ENCODE assay signal across 8 cellular contexts in the genomic region with DNA sequence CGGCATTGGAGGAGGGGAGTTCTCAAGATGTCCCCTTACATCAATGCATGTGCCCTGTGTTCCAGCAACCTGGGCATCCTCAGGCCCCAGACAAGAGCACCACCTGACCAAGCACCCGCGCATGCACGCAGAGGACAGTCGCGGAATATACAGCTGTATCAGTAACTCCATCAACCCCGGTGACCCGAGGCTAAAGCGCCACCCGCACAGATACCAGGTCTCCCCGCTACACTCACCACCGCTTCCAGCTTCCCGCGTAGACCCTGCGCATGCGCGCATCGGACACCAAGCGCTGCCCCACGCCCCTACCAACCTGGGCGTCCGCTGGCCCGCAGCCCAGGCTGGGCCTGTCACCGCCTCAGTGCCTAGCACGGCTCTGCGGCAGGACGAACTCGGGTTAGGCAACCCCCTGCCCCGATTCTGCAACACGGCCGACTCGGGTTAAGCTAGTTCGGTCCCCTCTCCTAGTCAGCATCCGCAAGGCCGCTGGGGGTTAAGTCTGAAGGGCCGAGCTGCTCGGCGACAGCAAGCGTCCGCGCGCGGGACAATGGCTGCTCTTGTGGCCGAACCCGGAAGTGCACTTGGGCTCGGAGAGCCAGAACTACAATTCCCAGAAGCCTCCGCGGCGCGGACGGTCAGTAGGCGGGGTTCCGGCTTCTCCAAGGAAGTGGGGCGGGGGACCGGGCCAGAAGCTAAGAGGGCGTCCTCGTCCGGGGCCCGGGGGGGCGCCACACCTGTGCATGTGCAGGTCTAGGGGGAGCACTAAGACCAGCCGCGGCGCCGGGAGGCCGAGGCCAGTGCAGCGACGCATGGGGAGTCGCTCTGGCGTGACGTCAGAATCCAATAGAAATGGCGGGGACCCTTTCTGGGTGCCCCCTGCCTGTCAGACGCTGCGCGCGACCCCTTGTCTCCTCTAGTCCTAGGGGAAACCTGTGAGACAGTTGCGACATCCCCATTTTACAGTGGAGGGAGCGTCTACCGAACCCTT. TPM values are rescaled to one million over a fixed set of nuclear protein-coding genes. Genes with fewer than 3 reads are reported as not detected.
A peak's percentile ranks its signal among the peaks of the same experiment; 100 is the strongest.
DNase-seq lines count a peak whose midpoint lies in the region; ATAC-seq and TF ChIP-seq lines count a peak whose summit lies in the region.

A gene (minus strand): TSS at position 561 of the 988 bp plus-strand sequence. CDS start 3,188 bp downstream, outside the sequence.

- WGBS in ectodermal cell, 2 experiments = 1% methylated on average over 76 to 78 of the region's 78 CpGs
- 0% methylated on average over 72 to 78 of the region's 78 CpGs for WGBS in lung, 2 donors

- intact Hi-C loops in activated CD8-positive, alpha-beta T cell treated with anti-CD3 and anti-CD28 coated beads for 36 hours (cut with micrococcal nuclease) = no loop called here

- CTCF ChIA-PET in CD8-positive, alpha-beta memory T cell (lab: Charles Lee) = no interaction called here
- CTCF ChIA-PET in activated CD8-positive, alpha-beta T cell treated with anti-CD3 and anti-CD28 coated beads for 36 hours (lab: Charles Lee) = interaction anchor here (1.0 kb wide), 1 partner anchor 27 kb away, joined by 3 read pairs; no protein-coding TSS in a partner anchor

- H3K4me3 Mint-ChIP-seq in CD8-positive, alpha-beta memory T cell = peak within 1 kb of the TSS; percentile 92 to 98 (median 95)
- H3K4me3 Mint-ChIP-seq in activated CD8-positive, alpha-beta T cell treated with anti-CD3 and anti-CD28 coated beads for 36 hours = peak within 1 kb of the TSS; percentile 81

- TF ChIP-seq CTCF in activated CD8-positive, alpha-beta T cell treated with anti-CD3 and anti-CD28 coated beads for 36 hours (IDR thresholded peaks at IDR 0.05) = peak; percentile 54
- peak; percentile 3 for TF ChIP-seq CTCF in lung (IDR thresholded peaks at IDR 0.05; ENCODE audit: control extremely low read depth, extremely low read depth)

- H3K4me3 ChIP-seq in CD8-positive, alpha-beta memory T cell (ENCODE audit: low read length) = peak within 1 kb of the TSS; percentile 95
- peak within 1 kb of the TSS; percentile 89 for H3K4me3 ChIP-seq in ectodermal cell (ENCODE audit: insufficient read depth, low read depth, low read length)
- peak within 1 kb of the TSS; percentile 70 for H3K4me3 ChIP-seq in lung

- POLR2A ChIA-PET in CD8-positive, alpha-beta memory T cell (lab: Charles Lee) = interaction anchor here (0.9 to 1.4 kb wide), 2 partner anchors 293 to 565 kb away, joined by 3 read pairs; a partner anchor contains a TSS
- POLR2A ChIA-PET in activated CD8-positive, alpha-beta T cell treated with anti-CD3 and anti-CD28 coated beads for 36 hours (lab: Charles Lee) = interaction anchor here (0.9 to 1.8 kb wide), 6 partner anchors 9 to 586 kb away, joined by 3 to 11 read pairs (median 4); a partner anchor contains a TSS

- H3K4me1 Mint-ChIP-seq in CD8-positive, alpha-beta memory T cell = peaks cover 40 to 48% (median 47%) of the 10 kb centered on the region in 3 donors
- peaks cover 30% of the 10 kb centered on the region for H3K4me1 Mint-ChIP-seq in activated CD8-positive, alpha-beta T cell treated with anti-CD3 and anti-CD28 coated beads for 36 hours (ENCODE audit: low read depth)

- H3K9me3 Mint-ChIP-seq in CD8-positive, alpha-beta memory T cell = peaks cover 39 to 69% (median 57%) of the 10 kb centered on the region in 5 donors
- peaks cover 45% of the 10 kb centered on the region for H3K9me3 Mint-ChIP-seq in activated CD8-positive, alpha-beta T cell treated with anti-CD3 and anti-CD28 coated beads for 36 hours

- H3K4me1 ChIP-seq in CD8-positive, alpha-beta memory T cell (ENCODE audit: insufficient read depth, low read length) = peaks cover 19% of the 10 kb centered on the region
- H3K4me1 ChIP-seq in ectodermal cell (ENCODE audit: control insufficient read depth, insufficient read depth, low read length) = no peaks in the 10 kb centered on the region
- peaks cover 5 to 14% of the 10 kb centered on the region in 2 donors for H3K4me1 ChIP-seq in lung (ENCODE audit: control insufficient read depth in 2 of 2, insufficient read depth in 2 of 2, low read length in 2 of 2)

- H3K9me3 ChIP-seq in CD8-positive, alpha-beta memory T cell (ENCODE audit: low read length) = peaks cover 35% of the 10 kb centered on the region
- peaks cover 7% of the 10 kb centered on the region for H3K9me3 ChIP-seq in ectodermal cell (ENCODE audit: control insufficient read depth, low read length)
- peaks cover 0 to 43% of the 10 kb centered on the region in 2 donors for H3K9me3 ChIP-seq in lung (ENCODE audit: control insufficient read depth in 2 of 2, insufficient read depth in 1 of 2, low read length in 1 of 2)

- peaks cover 14 to 64% (median 54%) of the 10 kb centered on the region in 3 donors for H3K36me3 Mint-ChIP-seq in CD8-positive, alpha-beta memory T cell
- H3K36me3 Mint-ChIP-seq in activated CD8-positive, alpha-beta T cell treated with anti-CD3 and anti-CD28 coated beads for 36 hours (ENCODE audit: low read depth) = peaks cover 51% of the 10 kb centered on the region

- peak within 1 kb of the TSS; percentile 74 for H3K27ac ChIP-seq in CD8-positive, alpha-beta memory T cell (ENCODE audit: low read depth, low read length)
- H3K27ac ChIP-seq in ectodermal cell (ENCODE audit: insufficient read depth, low read depth, low read length, poor library complexity, severe bottlenecking) (peak within 1 kb of the TSS; percentile 61), lung (ENCODE audit: low read depth in 1 of 2, low read length in 1 of 2) (peak within 1 kb of the TSS; percentile 88 to 94)

- ATAC-seq in GM19452 (IDR thresholded peaks at IDR 0.05; ENCODE audit: unreplicated experiment) (peak; percentile 85), lung (ENCODE audit: insufficient read depth, low FRiP score) (peak; percentile 96)
- peak; percentile 93 for ATAC-seq in activated CD8-positive, alpha-beta T cell treated with anti-CD3 and anti-CD28 coated beads for 36 hours

- no peaks in the 10 kb centered on the region for H3K27me3 ChIP-seq in CD8-positive, alpha-beta memory T cell (ENCODE audit: insufficient read depth, low read length, poor library complexity, severe bottlenecking)
- H3K27me3 ChIP-seq in ectodermal cell (ENCODE audit: control insufficient read depth, insufficient read depth, low read length, poor library complexity, severe bottlenecking) = peaks cover 6% of the 10 kb centered on the region
- H3K27me3 ChIP-seq in lung (ENCODE audit: control insufficient read depth, insufficient read depth) = no peaks in the 10 kb centered on the region

- peaks cover 8 to 22% of the 10 kb centered on the region in 2 donors for H3K27me3 Mint-ChIP-seq in CD8-positive, alpha-beta memory T cell
- peaks cover 2% of the 10 kb centered on the region for H3K27me3 Mint-ChIP-seq in activated CD8-positive, alpha-beta T cell treated with anti-CD3 and anti-CD28 coated beads for 36 hours

- H3K36me3 ChIP-seq in CD8-positive, alpha-beta memory T cell (ENCODE audit: insufficient read depth, low read length) = peaks cover 16% of the 10 kb centered on the region
- H3K36me3 ChIP-seq in ectodermal cell (ENCODE audit: control insufficient read depth, insufficient read depth, low read length) (peaks cover 38% of the 10 kb centered on the region), lung (ENCODE audit: control insufficient read depth in 2 of 2, insufficient read depth in 2 of 2, low read length in 2 of 2) (peaks cover 15 to 19% of the 10 kb centered on the region in 2 donors)

- peak; percentile 93 to 95 (median 93) for DNase-seq in CD8-positive, alpha-beta memory T cell
- DNase-seq in HK-2 (ENCODE audit: unreplicated experiment) = peak; percentile 97
- peak; percentile 88 for DNase-seq in NCI-H82 treated with DMSO at 0.1 percent for 48 hours (lab: John Stamatoyannopoulos, UW; ENCODE audit: unreplicated experiment)
- peak; percentile 98 for DNase-seq in activated CD8-positive, alpha-beta T cell treated with anti-CD3 and anti-CD28 coated beads for 36 hours
- DNase-seq in lung (ENCODE audit: low spot score) = peak; percentile 95
- DNase-seq in stimulated activated CD4-positive, alpha-beta T cell treated with anti-CD3 and anti-CD28 coated beads, TNF-alpha, amount 100 ng/mL, for 24 hours (ENCODE audit: low read depth in 3 of 3) = peak; percentile 91 to 94 (median 92)

- H3K27ac Mint-ChIP-seq in CD8-positive, alpha-beta memory T cell = peak within 1 kb of the TSS; percentile 85 to 96 (median 92)
- peak within 1 kb of the TSS; percentile 90 for H3K27ac Mint-ChIP-seq in activated CD8-positive, alpha-beta T cell treated with anti-CD3 and anti-CD28 coated beads for 36 hours

RNA-seq across cellular contexts. Expression of the gene that starts here (rescaled TPM):
- total RNA-seq in CD8-positive, alpha-beta memory T cell = 1 to 10 TPM; 8.6 to 9.1 TPM
- polyA plus RNA-seq in CD8-positive, alpha-beta memory T cell = 8.4 TPM
- total RNA-seq in activated CD8-positive, alpha-beta T cell treated with anti-CD3 and anti-CD28 coated beads for 36 hours = 1 to 10 TPM; 8.1 to 8.6 TPM
- polyA plus RNA-seq in ectodermal cell (2013, experiment 1 of 4) = 11.7 TPM
- polyA plus RNA-seq in ectodermal cell (2013, experiment 2 of 4) = 12.9 TPM
- polyA plus RNA-seq in ectodermal cell (2013, experiment 3 of 4) = 10.7 TPM
- 10.7 TPM for polyA plus RNA-seq in ectodermal cell (2013, experiment 4 of 4)
- total RNA-seq in lung = 10 to 100 TPM in 1 of 2 donors, 1 to 10 TPM in 1; 9.8 to 12.7 TPM
- 1 to 10 TPM; 3.0 to 4.0 TPM for polyA plus RNA-seq in lung

Comparison
In these comparisons a context has a peak if more than half of its experiments do, and no peak if none do; other contexts are left out.
1. Peak in every context shown above with its lines: DNase-seq, ATAC-seq, H3K4me3 ChIP-seq and H3K27ac ChIP-seq.